Comparison of ENCODE assay signal across 23 cellular contexts in the genomic region with DNA sequence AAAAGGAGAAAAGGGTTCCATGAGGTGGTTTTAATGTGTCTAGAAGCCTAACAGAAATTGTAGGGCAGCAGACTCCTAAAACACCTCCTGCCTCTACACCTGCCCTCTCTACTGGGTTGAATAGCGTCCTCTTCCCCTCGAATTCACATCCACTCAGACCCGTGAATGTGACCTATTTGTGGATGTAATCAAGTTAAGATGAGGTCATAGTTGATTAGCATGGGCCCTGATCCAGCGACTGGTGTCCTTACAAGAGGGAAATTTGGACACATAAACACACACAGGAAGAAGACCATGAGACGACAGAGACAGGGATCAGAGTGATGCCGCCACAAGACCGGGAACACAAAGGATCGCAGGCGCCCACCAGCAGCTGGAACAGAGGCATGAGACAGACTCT. TPM values are rescaled to one million over a fixed set of nuclear protein-coding genes. Genes with fewer than 3 reads are reported as not detected.
"Had no signal": no experiment of that assay in that cellular context is flagged by ENCODE, and none has a peak within 500 bp of the region (broad histone marks: within the 10 kb centered on the region; RNA-seq: fewer than 3 reads in every experiment).

No MANE protein-coding gene starts in this region.

- H3K27me3 ChIP-seq: ovary, right atrium auricular region, testis, thyroid gland, transverse colon, upper lobe of left lung had no signal

- DNase-seq: hypothalamus; immature natural killer cell; left ventricle myocardium inferior; midbrain; mucosa of descending colon; naive thymus-derived CD4-positive, alpha-beta T cell; ovary; stimulated activated CD4-positive, alpha-beta T cell treated with anti-CD3 and anti-CD28 coated beads, Interleukin-12 subunit alpha, Interleukin-12 subunit beta, amount 100 ng/mL, for 4 hours; stimulated activated CD4-positive, alpha-beta T cell treated with anti-CD3 and anti-CD28 coated beads, Interleukin-15, amount 100 ng/mL, for 24 hours; stimulated activated CD4-positive, alpha-beta T cell treated with anti-CD3 and anti-CD28 coated beads, Interleukin-2, amount 100 ng/mL, for 24 hours; stimulated activated CD4-positive, alpha-beta T cell treated with anti-CD3 and anti-CD28 coated beads, Interleukin-4, amount 100 ng/mL, for 1 hour; stimulated activated naive B cell treated with anti-CD40 and anti-IgM and Interleukin-4, amounts not matched to agents 10 μg/mL and 1 μg/mL and 100 μg/mL, for 72 hours; stimulated activated naive CD8-positive, alpha-beta T cell treated with anti-CD3 and anti-CD28 coated beads, Interleukin-15, Interleukin-2, amounts not matched to agents 100 U/mL and 50 U/mL, for 24 hours; stomach; testis; thyroid gland; transverse colon; upper lobe of left lung had no signal

- H3K36me3 ChIP-seq: left ventricle myocardium inferior, ovary, right atrium auricular region, thyroid gland, transverse colon, upper lobe of left lung had no signal

- H3K9me3 ChIP-seq: left ventricle myocardium inferior, mucosa of descending colon, ovary, right atrium auricular region, testis, thyroid gland, transverse colon, upper lobe of left lung had no signal

- H3K27ac ChIP-seq: left ventricle myocardium inferior, ovary, right atrium auricular region, skin epidermis, stomach, testis, thyroid gland, transverse colon, upper lobe of left lung had no signal

- H3K4me1 ChIP-seq: left ventricle myocardium inferior, right atrium auricular region, stomach, testis, transverse colon had no signal

- H3K4me3 ChIP-seq: left ventricle myocardium inferior, lung, mucosa of descending colon, ovary, right atrium auricular region, skin epidermis, stomach, testis, thyroid gland, transverse colon, upper lobe of left lung had no signal

- FAIRE-seq: islet of Langerhans had no signal

RNA-seq across cellular contexts. Expression of gene CD300LF, which starts 13.5 kb away (rescaled TPM):
- polyA plus RNA-seq: naive thymus-derived CD4-positive, alpha-beta T cell; neural cell had no signal

RNA-seq across cellular contexts. Expression of gene RAB37, which starts 37.8 kb away (rescaled TPM):
- polyA plus RNA-seq: neural cell had no signal
